Comparison of ENCODE assay signal across 9 cellular contexts in genomic region chr1:155006601-155007101, GRCh38. TPM values are rescaled to one million over a fixed set of nuclear protein-coding genes. Genes with fewer than 3 reads are reported as not detected.
DNase-seq lines count a peak whose midpoint lies in the region; ATAC-seq and TF ChIP-seq lines count a peak whose summit lies in the region.
"Had no signal": no experiment of that assay in that cellular context is flagged by ENCODE, and none has a peak within 500 bp of the region (broad histone marks: within the 10 kb centered on the region; RNA-seq: fewer than 3 reads in every experiment).

No MANE protein-coding gene starts in this region.

- no peak for TF ChIP-seq CTCF in right lobe of liver (IDR thresholded peaks at IDR 0.05)
- no peak for TF ChIP-seq CTCF in upper lobe of left lung (IDR thresholded peaks at IDR 0.05)
- TF ChIP-seq CTCF in GM13977 (IDR thresholded peaks at IDR 0.05; ENCODE audit: extremely low read depth, insufficient read depth, missing control alignments): no peak

- no peaks in the 10 kb centered on the region for H3K9me3 Mint-ChIP-seq in activated naive CD8-positive, alpha-beta T cell treated with anti-CD3 and anti-CD28 coated beads, Interleukin-2, amount 50 U/mL, for 24 hours

- H3K27me3 ChIP-seq in right lobe of liver: no peaks in the 10 kb centered on the region
- H3K27me3 ChIP-seq in upper lobe of left lung: no peaks in the 10 kb centered on the region
- H3K27me3 ChIP-seq in aorta (ENCODE audit: control insufficient read depth in 1 of 2, insufficient read depth in 2 of 2, low read length in 1 of 2): no peaks in the 10 kb centered on the region

- H3K27ac ChIP-seq in right lobe of liver (peak overlapping the region in 2 of 3 donors; percentile 94 to 95), upper lobe of left lung (peak overlapping the region; percentile 93 to 100 (median 96)), aorta (ENCODE audit: low read depth in 1 of 2, low read length in 2 of 2) (no peak overlapping the region)

- 13% methylated on average over 2 of the region's 2 CpGs for WGBS in right lobe of liver (ENCODE audit: insufficient coverage, low coverage, low lambda C conversion rate, missing lambda C conversion rate)
- WGBS in upper lobe of left lung, 2 donors: 11 to 17% methylated on average over 2 of the region's 2 CpGs
- 72 to 79% methylated on average over 2 of the region's 2 CpGs for WGBS in aorta, 2 donors

- H3K4me1 ChIP-seq in right lobe of liver: peaks cover 0 to 71% (median 26%) of the 10 kb centered on the region in 4 donors
- H3K4me1 ChIP-seq in upper lobe of left lung: peaks cover 59 to 79% (median 77%) of the 10 kb centered on the region in 4 donors
- H3K4me1 ChIP-seq in aorta (ENCODE audit: control insufficient read depth in 1 of 2, insufficient read depth in 2 of 2, low read length in 2 of 2): peaks cover 0 to 2% of the 10 kb centered on the region in 2 donors

- H3K27me3 Mint-ChIP-seq in activated naive CD8-positive, alpha-beta T cell treated with anti-CD3 and anti-CD28 coated beads, Interleukin-2, amount 50 U/mL, for 24 hours: no peaks in the 10 kb centered on the region

- peak overlapping the region; percentile 72 for H3K4me3 Mint-ChIP-seq in activated naive CD8-positive, alpha-beta T cell treated with anti-CD3 and anti-CD28 coated beads, Interleukin-2, amount 50 U/mL, for 24 hours

- peak overlapping the region in 1 of 3 donors; percentile 10 for H3K4me3 ChIP-seq in right lobe of liver
- peak overlapping the region in 1 of 4 donors; percentile 94 for H3K4me3 ChIP-seq in upper lobe of left lung
- no peak overlapping the region for H3K4me3 ChIP-seq in aorta (ENCODE audit: low read length in 2 of 2)

- H3K27ac Mint-ChIP-seq in activated naive CD8-positive, alpha-beta T cell treated with anti-CD3 and anti-CD28 coated beads, Interleukin-2, amount 50 U/mL, for 24 hours: peak overlapping the region; percentile 95

- no peaks in the 10 kb centered on the region for H3K36me3 Mint-ChIP-seq in activated naive CD8-positive, alpha-beta T cell treated with anti-CD3 and anti-CD28 coated beads, Interleukin-2, amount 50 U/mL, for 24 hours (ENCODE audit: low read depth)

- no peak for TF ChIP-seq POLR2A in right lobe of liver (IDR thresholded peaks at IDR 0.05)
- TF ChIP-seq POLR2A in upper lobe of left lung (IDR thresholded peaks at IDR 0.05): no peak

- intact Hi-C loops in right lobe of liver (cut with DNase I): no loop called here
- intact Hi-C loops in aorta (cut with DNase I): no loop called here

- TF ChIP-seq EP300 in upper lobe of left lung (IDR thresholded peaks at IDR 0.05): no peak

- peak; percentile 62 for ATAC-seq in activated naive CD8-positive, alpha-beta T cell treated with anti-CD3 and anti-CD28 coated beads, Interleukin-2, amount 50 U/mL, for 24 hours
- ATAC-seq in right lobe of liver (no peak), upper lobe of left lung (ENCODE audit: low FRiP score in 2 of 2) (no peak), aorta (ENCODE audit: low FRiP score) (no peak), esophagus mucosa (no peak)

- peak; percentile 76 for DNase-seq in GF-D8 (lab: John Stamatoyannopoulos, UW)
- DNase-seq in NCI-H69 (lab: John Stamatoyannopoulos, UW): peak; percentile 23
- peak; percentile 62 for DNase-seq in activated naive CD8-positive, alpha-beta T cell treated with anti-CD3 and anti-CD28 coated beads, Interleukin-2, amount 50 U/mL, for 24 hours
- DNase-seq in right lobe of liver: peak in 1 of 3 donors; percentile 52
- peak in 1 of 2 donors; percentile 66 for DNase-seq in upper lobe of left lung
- DNase-seq in aorta: no peak
- DNase-seq in GM13977 (ENCODE audit: low spot score): no peak

- in situ Hi-C loops in GM13977 (cut with MboI; ENCODE audit: low pct_unique_long_range_greater_than_20kb, low sequenced_read_pairs, unreplicated experiment): no loop called here

- H3K4me1 Mint-ChIP-seq in activated naive CD8-positive, alpha-beta T cell treated with anti-CD3 and anti-CD28 coated beads, Interleukin-2, amount 50 U/mL, for 24 hours: peaks cover 68% of the 10 kb centered on the region

- no peaks in the 10 kb centered on the region for H3K9me3 ChIP-seq in right lobe of liver
- H3K9me3 ChIP-seq in upper lobe of left lung: no peaks in the 10 kb centered on the region
- no peaks in the 10 kb centered on the region for H3K9me3 ChIP-seq in aorta (ENCODE audit: control insufficient read depth, low read length)

- peaks cover 0 to 3% (median 0%) of the 10 kb centered on the region in 4 donors for H3K36me3 ChIP-seq in right lobe of liver
- peaks cover 0 to 8% (median 4%) of the 10 kb centered on the region in 4 donors for H3K36me3 ChIP-seq in upper lobe of left lung
- no peaks in the 10 kb centered on the region for H3K36me3 ChIP-seq in aorta (ENCODE audit: control insufficient read depth in 1 of 2, insufficient read depth in 2 of 2, low read length in 1 of 2)

RNA-seq across cellular contexts. Expression of gene ZBTB7B, which starts 4.0 kb away (rescaled TPM):
- total RNA-seq in right lobe of liver (10 to 100 TPM; 35.0 to 83.8 (median 38.8) TPM), upper lobe of left lung (10 to 100 TPM; 43.9 to 88.2 (median 66.2) TPM), aorta (10 to 100 TPM; 46.4 to 71.1 TPM), esophagus mucosa (132 TPM)
- polyA plus RNA-seq in aorta: 10 to 100 TPM; 23.3 to 32.8 TPM

RNA-seq across cellular contexts. Expression of gene LENEP, which starts 13.3 kb away (rescaled TPM):
- total RNA-seq in right lobe of liver: not detected
- 1 to 10 TPM in 1 of 6 donors, under 1 TPM in 1, not detected in 4; 0.57 to 1.0 TPM for total RNA-seq in upper lobe of left lung
- total RNA-seq in aorta: not detected
- polyA plus RNA-seq in aorta: not detected
- total RNA-seq in esophagus mucosa: not detected
- total RNA-seq: epithelial cell of proximal tubule had no signal

RNA-seq across cellular contexts. Expression of gene FLAD1, which starts 23.5 kb away (rescaled TPM):
- total RNA-seq in right lobe of liver (10 to 100 TPM; 18.3 to 33.1 (median 24.6) TPM), upper lobe of left lung (10 to 100 TPM; 15.6 to 62.9 (median 29.8) TPM), aorta (10 to 100 TPM; 14.5 to 17.6 TPM), esophagus mucosa (29.6 TPM)
- polyA plus RNA-seq in aorta: 10 to 100 TPM; 23.8 to 24.2 TPM

RNA-seq across cellular contexts. Expression of gene DCST2, which starts 26.9 kb away (rescaled TPM):
- 1 to 10 TPM in 1 of 6 experiments, under 1 TPM in 4, not detected in 1; 0.72 to 1.4 (median 0.81) TPM for total RNA-seq in right lobe of liver
- total RNA-seq in upper lobe of left lung: 1 to 10 TPM in 4 of 6 donors, under 1 TPM in 2; 0.49 to 2.1 (median 1.1) TPM
- 1 to 10 TPM in 1 of 2 donors, under 1 TPM in 1; 0.75 to 1.8 TPM for total RNA-seq in aorta
- 1 to 10 TPM in 1 of 2 donors, under 1 TPM in 1; 0.25 to 5.6 TPM for polyA plus RNA-seq in aorta
- 1.3 TPM for total RNA-seq in esophagus mucosa

RNA-seq across cellular contexts. Expression of gene DCST1, which starts 27.0 kb away (rescaled TPM):
- total RNA-seq in right lobe of liver (not detected), upper lobe of left lung (under 1 TPM in 1 of 6 donors, not detected in 5; 0.89 TPM), aorta (under 1 TPM in 1 of 2 donors, not detected in 1; 0.26 TPM), esophagus mucosa (0.32 TPM)
- polyA plus RNA-seq in aorta: not detected
- total RNA-seq: epithelial cell of proximal tubule had no signal

Comparison
In these comparisons a context has a peak if more than half of its experiments do, and no peak if none do; other contexts are left out.
1. DNase-seq: peak in GF-D8 (single experiment), NCI-H69 (single experiment) and activated naive CD8-positive, alpha-beta T cell treated with anti-CD3 and anti-CD28 coated beads, Interleukin-2, amount 50 U/mL, for 24 hours (single experiment); none in aorta (0 of 2) and GM13977 (single experiment).
2. H3K27ac ChIP-seq: peak in right lobe of liver (2 of 3) and upper lobe of left lung (4 of 4); none in aorta (0 of 2).